ENCODE assay signal across 16 cellular contexts in the genomic region with DNA sequence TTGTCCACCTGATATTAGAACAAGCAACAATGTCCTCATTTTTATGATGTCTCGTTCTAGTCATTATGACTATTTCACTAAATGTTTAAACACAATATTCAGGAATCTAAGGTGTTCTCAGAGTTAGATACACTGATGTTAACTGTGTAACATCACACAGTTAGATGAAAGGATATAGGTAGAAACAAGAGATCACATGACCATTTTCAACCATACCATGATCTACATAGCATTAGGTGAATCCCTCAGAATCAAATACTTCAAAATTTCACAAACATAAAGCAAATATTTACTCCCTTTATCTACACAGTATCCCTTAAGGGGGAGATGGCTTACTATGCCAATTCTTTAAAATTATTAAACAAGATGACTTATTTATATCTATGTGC.
"Had no signal": no experiment of that assay in that cellular context is flagged by ENCODE, and none has a peak within 500 bp of the region (broad histone marks: within the 10 kb centered on the region; RNA-seq: fewer than 3 reads in every experiment).

No MANE protein-coding gene starts in this region.

- H3K27me3 ChIP-seq: brain microvascular endothelial cell had no signal

- H3K36me3 ChIP-seq: brain microvascular endothelial cell had no signal

- ATAC-seq: activated T-cell treated with anti-CD3 and anti-CD28 coated beads, Interleukin-2, amount 50 U/mL, for 72 hours; esophagus mucosa; left lobe of liver; stimulated activated naive B cell treated with anti-CD40 and anti-IgM and Interleukin-4, amounts not matched to agents 10 μg/mL and 1 μg/mL and 100 μg/mL, for 72 hours had no signal

- H3K27ac ChIP-seq: VCaP had no signal

- DNase-seq: activated CD4-positive, alpha-beta T cell treated with anti-CD3 and anti-CD28 coated beads for 1 hour; activated CD4-positive, alpha-beta T cell treated with anti-CD3 and anti-CD28 coated beads, Interleukin-2, amount 50 U/mL, for 4 hours; activated effector memory CD4-positive, alpha-beta T cell treated with anti-CD3 and anti-CD28 coated beads, Interleukin-2, amount 50 U/mL, for 16 hours; activated naive CD4-positive, alpha-beta T cell treated with anti-CD3 and anti-CD28 coated beads, Interleukin-2, amount 50 U/mL, for 16 hours; activated T-cell treated with anti-CD3 and anti-CD28 coated beads, Interleukin-2, amount 50 U/mL, for 72 hours; aorta; brain microvascular endothelial cell; effector CD8-positive, alpha-beta T cell; hippocampal formation; islet precursor cell; mammary epithelial cell; occipital lobe; stimulated activated naive B cell treated with anti-CD40 and anti-IgM and Interleukin-4, amounts not matched to agents 10 μg/mL and 1 μg/mL and 100 μg/mL, for 72 hours had no signal
